Comparison of ENCODE assay signal across 1 cellular context in genomic region chr20:63846938-63847373, GRCh38.
TF ChIP-seq lines count a peak whose summit lies in the region.

No MANE protein-coding gene starts in this region.

TF ChIP-seq in HepG2, 621 proteins besides CTCF, POLR2A, EP300 and RAD21 (continued from another document):
- 0 out of 2 replicates have a peak, but pooled peaks have one; percentile 62 for TF ChIP-seq ZNF318 (CRISPR knock-in tag; IDR thresholded peaks at IDR 0.05)
- TF ChIP-seq ARID2 (CRISPR knock-in tag; IDR thresholded peaks at IDR 0.05; ENCODE audit: borderline replicate concordance) = no peak
- peak; percentile 46 for TF ChIP-seq DPF2 (CRISPR knock-in tag; IDR thresholded peaks at IDR 0.05; ENCODE audit: borderline replicate concordance, low read depth)
- 0 out of 2 replicates have a peak, but pooled peaks have one; percentile 16 for TF ChIP-seq ZSCAN21 (CRISPR knock-in tag; IDR thresholded peaks at IDR 0.05; ENCODE audit: borderline replicate concordance)
- no peak for TF ChIP-seq HNF1A (IDR thresholded peaks at IDR 0.05; ENCODE audit: low read depth)
- TF ChIP-seq HNF1A (CRISPR knock-in tag; IDR thresholded peaks at IDR 0.05; ENCODE audit: borderline replicate concordance) = peak; percentile 49; the same call in 1 of the 2 replicates
- 0 out of 2 replicates have a peak, but pooled peaks have one; percentile 20 for TF ChIP-seq ZNF550 (CRISPR knock-in tag; IDR thresholded peaks at IDR 0.05; ENCODE audit: borderline replicate concordance)
- TF ChIP-seq ZNF589 (CRISPR knock-in tag; conservative IDR thresholded peaks at IDR 0.05) = 0 out of 2 replicates have a peak, but pooled peaks have one; percentile 30
- TF ChIP-seq ZNF10 (CRISPR knock-in tag; IDR thresholded peaks at IDR 0.05; ENCODE audit: borderline replicate concordance, low read depth) = peak; percentile 36; the same call in 1 of the 2 replicates
- TF ChIP-seq ATF7 (IDR thresholded peaks at IDR 0.05) = peak; percentile 66
- TF ChIP-seq ATF7 (CRISPR knock-in tag; IDR thresholded peaks at IDR 0.05) = peak; percentile 57; the same call in 1 of the 2 replicates
- TF ChIP-seq SOX6 (IDR thresholded peaks at IDR 0.05) = peak; percentile 83; the same call in 1 of the 2 replicates
- no peak for TF ChIP-seq SOX6 (CRISPR knock-in tag; IDR thresholded peaks at IDR 0.05)
- TF ChIP-seq MNT (IDR thresholded peaks at IDR 0.05) = peak; percentile 43; the same call in 1 of the 2 replicates
- no peak for TF ChIP-seq ZBTB10 (CRISPR knock-in tag; IDR thresholded peaks at IDR 0.05; ENCODE audit: borderline replicate concordance)
- 0 out of 2 replicates have a peak, but pooled peaks have one; percentile 45 for TF ChIP-seq ZNF296 (CRISPR knock-in tag; conservative IDR thresholded peaks at IDR 0.05)
- TF ChIP-seq ZNF207 (IDR thresholded peaks at IDR 0.05; ENCODE audit: borderline replicate concordance) = peak; percentile 94
- TF ChIP-seq NFE2 (CRISPR knock-in tag; IDR thresholded peaks at IDR 0.05) = no peak
